Comparison of ENCODE assay signal across 17 cellular contexts in the genomic region with DNA sequence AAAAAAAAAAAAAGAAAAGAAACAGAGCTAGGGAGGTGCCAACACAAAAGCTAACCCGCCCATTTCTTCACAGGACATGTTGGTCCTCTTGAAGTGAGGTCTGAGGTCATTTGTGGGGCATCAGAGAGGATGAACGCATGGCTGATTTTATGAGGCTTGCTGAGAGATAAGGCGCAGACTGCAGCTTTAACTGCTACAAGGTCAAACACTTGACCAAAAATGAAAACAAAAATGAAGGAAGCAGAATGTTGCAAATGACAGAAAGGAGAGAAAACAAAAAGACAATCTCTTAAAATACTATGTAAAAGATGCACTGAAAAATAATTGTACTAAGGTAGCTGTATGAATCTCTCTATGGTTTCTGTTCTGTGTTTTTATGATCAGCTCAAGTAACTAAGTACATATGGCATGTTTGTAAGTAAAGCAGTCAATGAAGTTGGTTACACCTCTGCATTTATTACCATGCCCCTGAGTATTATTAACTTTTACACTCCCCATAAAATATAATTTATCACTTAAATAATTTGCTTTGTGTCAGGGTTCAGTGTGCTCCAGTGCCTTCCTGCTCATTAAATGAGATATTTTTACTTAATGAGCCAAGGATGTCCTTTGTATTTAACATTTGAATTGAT.
DNase-seq lines count a peak whose midpoint lies in the region; ATAC-seq, FAIRE-seq and TF ChIP-seq lines count a peak whose summit lies in the region.
"Had no signal": no experiment of that assay in that cellular context is flagged by ENCODE, and none has a peak within 500 bp of the region (broad histone marks: within the 10 kb centered on the region; RNA-seq: fewer than 3 reads in every experiment).

No MANE protein-coding gene starts in this region.

- FAIRE-seq in bronchial epithelial cell (lab: Jason Lieb, UNC) (peak; percentile 40), GM12892 (lab: Jason Lieb, UNC) (no peak)

- H3K4me3 ChIP-seq in bronchial epithelial cell (ENCODE audit: low read depth, low read length) (no peak overlapping the region), aorta (ENCODE audit: low read length in 2 of 2) (no peak overlapping the region)
- H3K4me3 ChIP-seq: SK-N-MC, stomach had no signal

- H3K9me3 ChIP-seq in aorta (ENCODE audit: control insufficient read depth, low read length): peaks cover 3% of the 10 kb centered on the region
- H3K9me3 ChIP-seq: stomach had no signal

- H3K27me3 ChIP-seq in bronchial epithelial cell (ENCODE audit: control insufficient read depth, insufficient read depth, low read length) (no peaks in the 10 kb centered on the region), aorta (ENCODE audit: control insufficient read depth in 1 of 2, insufficient read depth in 2 of 2, low read length in 1 of 2) (no peaks in the 10 kb centered on the region)
- H3K27me3 ChIP-seq: brain microvascular endothelial cell, stomach had no signal

- WGBS in aorta, 2 donors: 24 to 32% methylated on average over 3 of the region's 3 CpGs

- peak; percentile 5 for DNase-seq in NCI-H2196 (lab: John Stamatoyannopoulos, UW; ENCODE audit: unreplicated experiment)
- no peak for DNase-seq in NCI-H2196 treated with DMSO at 0.1 percent for 48 hours (lab: John Stamatoyannopoulos, UW; ENCODE audit: unreplicated experiment)
- DNase-seq in NCI-H2227 (lab: John Stamatoyannopoulos, UW; ENCODE audit: unreplicated experiment): peak; percentile 26
- DNase-seq in bronchial epithelial cell (ENCODE audit: low read depth): no peak
- DNase-seq in ureter (ENCODE audit: low spot score): peak; percentile 42
- no peak for DNase-seq in aorta
- DNase-seq in T-helper 9 cell: no peak
- DNase-seq in GM12892 (ENCODE audit: insufficient read length): no peak
- DNase-seq: activated B cell treated with CpG ODN at 0.5 μM for 24 hours; activated naive CD4-positive, alpha-beta T cell treated with Interleukin-2 at 50 U/mL for 16 hours; brain microvascular endothelial cell; CD8-positive, alpha-beta memory T cell; effector CD4-positive, alpha-beta T cell; NCI-H1436; occipital lobe; stomach had no signal

- TF ChIP-seq CTCF in bronchial epithelial cell (IDR thresholded peaks at IDR 0.05; ENCODE audit: insufficient read depth, low read length, severe bottlenecking): no peak

- H3K27ac ChIP-seq in aorta (ENCODE audit: low read depth in 1 of 2, low read length in 2 of 2): no peak overlapping the region
- H3K27ac ChIP-seq: brain microvascular endothelial cell, SK-N-MC, stomach had no signal

- no peaks in the 10 kb centered on the region for H3K4me1 ChIP-seq in aorta (ENCODE audit: control insufficient read depth in 1 of 2, insufficient read depth in 2 of 2, low read length in 2 of 2)
- H3K4me1 ChIP-seq: stomach had no signal

- ATAC-seq in aorta (ENCODE audit: low FRiP score): no peak

- no peak for TF ChIP-seq POLR2A in GM12892 (IDR thresholded peaks at IDR 0.05; ENCODE audit: low read depth, low read length)

- intact Hi-C loops in aorta (cut with DNase I): no loop called here

- H3K36me3 ChIP-seq in bronchial epithelial cell (ENCODE audit: control insufficient read depth, insufficient read depth, low read length): no peaks in the 10 kb centered on the region
- no peaks in the 10 kb centered on the region for H3K36me3 ChIP-seq in aorta (ENCODE audit: control insufficient read depth in 1 of 2, insufficient read depth in 2 of 2, low read length in 1 of 2)
- H3K36me3 ChIP-seq: brain microvascular endothelial cell, stomach had no signal

Comparison
In these comparisons a context has a peak if more than half of its experiments do, and no peak if none do; other contexts are left out.
1. DNase-seq: peak in NCI-H2196 (single experiment), NCI-H2227 (single experiment) and ureter (single experiment); none in NCI-H2196 treated with DMSO at 0.1 percent for 48 hours (single experiment), bronchial epithelial cell (single experiment), aorta (0 of 2), T-helper 9 cell (single experiment) and GM12892 (single experiment).